ENCODE assay signal across 12 cellular contexts in the genomic region with DNA sequence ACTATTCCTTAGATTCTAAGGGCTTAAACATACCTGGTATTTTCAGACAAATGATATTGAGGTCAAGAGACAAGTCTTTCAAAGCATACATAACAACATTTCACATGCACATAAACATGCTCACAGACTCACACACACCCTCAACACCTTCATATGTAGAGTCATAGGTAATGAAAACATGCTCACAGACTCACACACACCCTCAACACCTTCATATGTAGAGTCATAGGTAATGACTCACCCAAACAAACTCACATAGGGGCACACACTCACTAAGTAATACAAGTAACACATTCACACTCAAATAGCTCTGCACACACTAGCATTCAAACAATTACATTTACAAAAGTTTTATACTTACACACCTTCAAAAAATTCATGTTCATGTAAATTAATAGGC.
DNase-seq lines count a peak whose midpoint lies in the region; ATAC-seq lines count a peak whose summit lies in the region.
"Had no signal": no experiment of that assay in that cellular context is flagged by ENCODE, and none has a peak within 500 bp of the region (broad histone marks: within the 10 kb centered on the region; RNA-seq: fewer than 3 reads in every experiment).

No MANE protein-coding gene starts in this region.

- H3K27me3 Mint-ChIP-seq in activated T-cell treated with anti-CD3 and anti-CD28 coated beads, Interleukin-2, amount 50 U/mL, for 4 hours (ENCODE audit: low read depth) = peaks cover 2% of the 10 kb centered on the region
- H3K27me3 Mint-ChIP-seq in activated T-cell treated with anti-CD3 and anti-CD28 coated beads, Interleukin-2, amount 50 U/mL, for 24 hours = no peaks in the 10 kb centered on the region
- H3K27me3 Mint-ChIP-seq in stimulated activated naive CD8-positive, alpha-beta T cell treated with anti-CD3 and anti-CD28 coated beads, Interleukin-15, amount 100 ng/mL, for 72 hours = no peaks in the 10 kb centered on the region
- H3K27me3 Mint-ChIP-seq in T-helper 17 cell = peaks cover 12% of the 10 kb centered on the region
- H3K27me3 Mint-ChIP-seq: CD4-positive, alpha-beta T cell had no signal

- no peaks in the 10 kb centered on the region for H3K36me3 Mint-ChIP-seq in activated T-cell treated with anti-CD3 and anti-CD28 coated beads, Interleukin-2, amount 50 U/mL, for 4 hours (ENCODE audit: insufficient read depth)
- no peaks in the 10 kb centered on the region for H3K36me3 Mint-ChIP-seq in activated T-cell treated with anti-CD3 and anti-CD28 coated beads, Interleukin-2, amount 50 U/mL, for 24 hours (ENCODE audit: low read depth)
- H3K36me3 Mint-ChIP-seq in T-helper 17 cell (ENCODE audit: low read depth) = no peaks in the 10 kb centered on the region

- intact Hi-C loops in posterior vena cava (cut with DNase I) = no loop called here

- H3K9me3 ChIP-seq in T-helper 17 cell (ENCODE audit: control insufficient read depth, low read length, poor library complexity, severe bottlenecking) = no peaks in the 10 kb centered on the region
- H3K9me3 ChIP-seq: Caco-2 had no signal

- DNase-seq in activated T-cell treated with anti-CD3 and anti-CD28 coated beads, Interleukin-2, amount 50 U/mL, for 4 hours = no peak
- no peak for DNase-seq in activated T-cell treated with anti-CD3 and anti-CD28 coated beads, Interleukin-2, amount 50 U/mL, for 24 hours
- DNase-seq in stimulated activated naive CD8-positive, alpha-beta T cell treated with anti-CD3 and anti-CD28 coated beads, Interleukin-15, Interleukin-2, amounts not matched to agents 100 U/mL and 50 U/mL, for 24 hours = no peak
- no peak for DNase-seq in stimulated activated naive CD8-positive, alpha-beta T cell treated with anti-CD3 and anti-CD28 coated beads, Interleukin-15, amount 100 ng/mL, for 72 hours
- DNase-seq in T-helper 17 cell (no peak), posterior vena cava (ENCODE audit: low spot score) (no peak)
- DNase-seq: AML-193; Caco-2; CD4-positive, alpha-beta T cell; HCEC 1CT had no signal

- no peak overlapping the region for H3K4me3 Mint-ChIP-seq in activated T-cell treated with anti-CD3 and anti-CD28 coated beads, Interleukin-2, amount 50 U/mL, for 4 hours
- no peak overlapping the region for H3K4me3 Mint-ChIP-seq in activated T-cell treated with anti-CD3 and anti-CD28 coated beads, Interleukin-2, amount 50 U/mL, for 24 hours
- H3K4me3 Mint-ChIP-seq in stimulated activated naive CD8-positive, alpha-beta T cell treated with anti-CD3 and anti-CD28 coated beads, Interleukin-15, amount 100 ng/mL, for 72 hours = no peak overlapping the region
- no peak overlapping the region for H3K4me3 Mint-ChIP-seq in T-helper 17 cell
- H3K4me3 Mint-ChIP-seq: CD4-positive, alpha-beta T cell; GM23338 had no signal

- H3K27ac Mint-ChIP-seq in activated T-cell treated with anti-CD3 and anti-CD28 coated beads, Interleukin-2, amount 50 U/mL, for 24 hours = no peak overlapping the region
- no peak overlapping the region for H3K27ac Mint-ChIP-seq in stimulated activated naive CD8-positive, alpha-beta T cell treated with anti-CD3 and anti-CD28 coated beads, Interleukin-15, amount 100 ng/mL, for 72 hours
- peak overlapping the region; percentile 6 for H3K27ac Mint-ChIP-seq in T-helper 17 cell
- H3K27ac Mint-ChIP-seq: CD4-positive, alpha-beta T cell; GM23338 had no signal

- peaks cover 22% of the 10 kb centered on the region for H3K4me1 Mint-ChIP-seq in activated T-cell treated with anti-CD3 and anti-CD28 coated beads, Interleukin-2, amount 50 U/mL, for 4 hours (ENCODE audit: low read depth)
- peaks cover 27% of the 10 kb centered on the region for H3K4me1 Mint-ChIP-seq in activated T-cell treated with anti-CD3 and anti-CD28 coated beads, Interleukin-2, amount 50 U/mL, for 24 hours (ENCODE audit: low read depth)
- peaks cover 28% of the 10 kb centered on the region for H3K4me1 Mint-ChIP-seq in stimulated activated naive CD8-positive, alpha-beta T cell treated with anti-CD3 and anti-CD28 coated beads, Interleukin-15, amount 100 ng/mL, for 72 hours
- peaks cover 21% of the 10 kb centered on the region for H3K4me1 Mint-ChIP-seq in T-helper 17 cell
- H3K4me1 Mint-ChIP-seq: GM23338 had no signal

- peak; percentile 45 to 46 for ATAC-seq in activated T-cell treated with anti-CD3 and anti-CD28 coated beads, Interleukin-2, amount 50 U/mL, for 4 hours
- peak; percentile 50 for ATAC-seq in stimulated activated naive CD8-positive, alpha-beta T cell treated with anti-CD3 and anti-CD28 coated beads, Interleukin-15, Interleukin-2, amounts not matched to agents 100 U/mL and 50 U/mL, for 24 hours
- ATAC-seq in stimulated activated naive CD8-positive, alpha-beta T cell treated with anti-CD3 and anti-CD28 coated beads, Interleukin-15, amount 100 ng/mL, for 72 hours = no peak
- ATAC-seq in T-helper 17 cell (no peak), GM18517 (IDR thresholded peaks at IDR 0.05; ENCODE audit: unreplicated experiment) (no peak)
- ATAC-seq: GM23338 had no signal

- H3K9me3 Mint-ChIP-seq in activated T-cell treated with anti-CD3 and anti-CD28 coated beads, Interleukin-2, amount 50 U/mL, for 4 hours = no peaks in the 10 kb centered on the region
- H3K9me3 Mint-ChIP-seq in activated T-cell treated with anti-CD3 and anti-CD28 coated beads, Interleukin-2, amount 50 U/mL, for 24 hours = no peaks in the 10 kb centered on the region
- H3K9me3 Mint-ChIP-seq in stimulated activated naive CD8-positive, alpha-beta T cell treated with anti-CD3 and anti-CD28 coated beads, Interleukin-15, amount 100 ng/mL, for 72 hours = no peaks in the 10 kb centered on the region
- H3K9me3 Mint-ChIP-seq: CD4-positive, alpha-beta T cell had no signal

Comparison
In these comparisons a context has a peak if more than half of its experiments do, and no peak if none do; other contexts are left out.
1. ATAC-seq: peak in activated T-cell treated with anti-CD3 and anti-CD28 coated beads, Interleukin-2, amount 50 U/mL, for 4 hours (2 of 2) and stimulated activated naive CD8-positive, alpha-beta T cell treated with anti-CD3 and anti-CD28 coated beads, Interleukin-15, Interleukin-2, amounts not matched to agents 100 U/mL and 50 U/mL, for 24 hours (single experiment); none in stimulated activated naive CD8-positive, alpha-beta T cell treated with anti-CD3 and anti-CD28 coated beads, Interleukin-15, amount 100 ng/mL, for 72 hours (single experiment), T-helper 17 cell (single experiment) and GM18517 (single experiment).